1 cellular context compared by ENCODE assay signal in the genomic region with DNA sequence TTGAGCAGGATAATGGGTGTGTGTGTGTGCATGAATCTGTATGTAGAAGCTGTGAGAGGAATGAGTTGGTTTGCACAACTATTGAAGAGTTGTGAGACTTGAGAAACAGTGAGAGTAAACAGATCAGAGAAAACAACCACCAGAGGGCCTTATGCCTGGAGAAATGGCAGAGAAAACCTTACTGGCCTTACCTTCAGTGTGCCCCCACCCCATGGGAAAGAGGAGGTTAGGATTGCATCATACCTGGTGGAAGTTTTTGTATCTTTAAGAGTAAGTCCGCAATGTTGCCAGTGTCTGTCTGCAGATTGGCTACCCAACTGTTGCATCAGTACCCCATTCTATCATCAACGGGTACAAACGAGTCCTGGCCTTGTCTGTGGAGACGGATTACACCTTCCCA.
TF ChIP-seq lines count a peak whose summit lies in the region.

No MANE protein-coding gene starts in this region.

TF ChIP-seq in H1, 55 proteins besides CTCF, POLR2A, EP300 and RAD21 (continued from another document):
- no peak for TF ChIP-seq SRF (IDR thresholded peaks at IDR 0.05; ENCODE audit: low read depth, low read length)
- TF ChIP-seq CHD2 (IDR thresholded peaks at IDR 0.05; ENCODE audit: low read length): no peak
- TF ChIP-seq CBX5 (IDR thresholded peaks at IDR 0.05; ENCODE audit: low read depth, low read length): no peak
- no peak for TF ChIP-seq YY1 (IDR thresholded peaks at IDR 0.05; ENCODE audit: low read depth, low read length)
- TF ChIP-seq SP1 (IDR thresholded peaks at IDR 0.05; ENCODE audit: low read depth, low read length): no peak
- no peak for TF ChIP-seq SP2 (IDR thresholded peaks at IDR 0.05; ENCODE audit: low read length)
- TF ChIP-seq SP4 (IDR thresholded peaks at IDR 0.05; ENCODE audit: low read length): no peak
- TF ChIP-seq RFX5 (IDR thresholded peaks at IDR 0.05; ENCODE audit: borderline replicate concordance, low read depth, low read length): no peak
- peak; percentile 82 for TF ChIP-seq JUND (IDR thresholded peaks at IDR 0.05; ENCODE audit: low read length)
- TF ChIP-seq CEBPB (IDR thresholded peaks at IDR 0.05; ENCODE audit: low read depth, low read length): peak; percentile 99
- TF ChIP-seq CTBP2 (IDR thresholded peaks at IDR 0.05; ENCODE audit: borderline replicate concordance, insufficient read depth, insufficient read length, low read length): no peak
- TF ChIP-seq, protein P1, sequence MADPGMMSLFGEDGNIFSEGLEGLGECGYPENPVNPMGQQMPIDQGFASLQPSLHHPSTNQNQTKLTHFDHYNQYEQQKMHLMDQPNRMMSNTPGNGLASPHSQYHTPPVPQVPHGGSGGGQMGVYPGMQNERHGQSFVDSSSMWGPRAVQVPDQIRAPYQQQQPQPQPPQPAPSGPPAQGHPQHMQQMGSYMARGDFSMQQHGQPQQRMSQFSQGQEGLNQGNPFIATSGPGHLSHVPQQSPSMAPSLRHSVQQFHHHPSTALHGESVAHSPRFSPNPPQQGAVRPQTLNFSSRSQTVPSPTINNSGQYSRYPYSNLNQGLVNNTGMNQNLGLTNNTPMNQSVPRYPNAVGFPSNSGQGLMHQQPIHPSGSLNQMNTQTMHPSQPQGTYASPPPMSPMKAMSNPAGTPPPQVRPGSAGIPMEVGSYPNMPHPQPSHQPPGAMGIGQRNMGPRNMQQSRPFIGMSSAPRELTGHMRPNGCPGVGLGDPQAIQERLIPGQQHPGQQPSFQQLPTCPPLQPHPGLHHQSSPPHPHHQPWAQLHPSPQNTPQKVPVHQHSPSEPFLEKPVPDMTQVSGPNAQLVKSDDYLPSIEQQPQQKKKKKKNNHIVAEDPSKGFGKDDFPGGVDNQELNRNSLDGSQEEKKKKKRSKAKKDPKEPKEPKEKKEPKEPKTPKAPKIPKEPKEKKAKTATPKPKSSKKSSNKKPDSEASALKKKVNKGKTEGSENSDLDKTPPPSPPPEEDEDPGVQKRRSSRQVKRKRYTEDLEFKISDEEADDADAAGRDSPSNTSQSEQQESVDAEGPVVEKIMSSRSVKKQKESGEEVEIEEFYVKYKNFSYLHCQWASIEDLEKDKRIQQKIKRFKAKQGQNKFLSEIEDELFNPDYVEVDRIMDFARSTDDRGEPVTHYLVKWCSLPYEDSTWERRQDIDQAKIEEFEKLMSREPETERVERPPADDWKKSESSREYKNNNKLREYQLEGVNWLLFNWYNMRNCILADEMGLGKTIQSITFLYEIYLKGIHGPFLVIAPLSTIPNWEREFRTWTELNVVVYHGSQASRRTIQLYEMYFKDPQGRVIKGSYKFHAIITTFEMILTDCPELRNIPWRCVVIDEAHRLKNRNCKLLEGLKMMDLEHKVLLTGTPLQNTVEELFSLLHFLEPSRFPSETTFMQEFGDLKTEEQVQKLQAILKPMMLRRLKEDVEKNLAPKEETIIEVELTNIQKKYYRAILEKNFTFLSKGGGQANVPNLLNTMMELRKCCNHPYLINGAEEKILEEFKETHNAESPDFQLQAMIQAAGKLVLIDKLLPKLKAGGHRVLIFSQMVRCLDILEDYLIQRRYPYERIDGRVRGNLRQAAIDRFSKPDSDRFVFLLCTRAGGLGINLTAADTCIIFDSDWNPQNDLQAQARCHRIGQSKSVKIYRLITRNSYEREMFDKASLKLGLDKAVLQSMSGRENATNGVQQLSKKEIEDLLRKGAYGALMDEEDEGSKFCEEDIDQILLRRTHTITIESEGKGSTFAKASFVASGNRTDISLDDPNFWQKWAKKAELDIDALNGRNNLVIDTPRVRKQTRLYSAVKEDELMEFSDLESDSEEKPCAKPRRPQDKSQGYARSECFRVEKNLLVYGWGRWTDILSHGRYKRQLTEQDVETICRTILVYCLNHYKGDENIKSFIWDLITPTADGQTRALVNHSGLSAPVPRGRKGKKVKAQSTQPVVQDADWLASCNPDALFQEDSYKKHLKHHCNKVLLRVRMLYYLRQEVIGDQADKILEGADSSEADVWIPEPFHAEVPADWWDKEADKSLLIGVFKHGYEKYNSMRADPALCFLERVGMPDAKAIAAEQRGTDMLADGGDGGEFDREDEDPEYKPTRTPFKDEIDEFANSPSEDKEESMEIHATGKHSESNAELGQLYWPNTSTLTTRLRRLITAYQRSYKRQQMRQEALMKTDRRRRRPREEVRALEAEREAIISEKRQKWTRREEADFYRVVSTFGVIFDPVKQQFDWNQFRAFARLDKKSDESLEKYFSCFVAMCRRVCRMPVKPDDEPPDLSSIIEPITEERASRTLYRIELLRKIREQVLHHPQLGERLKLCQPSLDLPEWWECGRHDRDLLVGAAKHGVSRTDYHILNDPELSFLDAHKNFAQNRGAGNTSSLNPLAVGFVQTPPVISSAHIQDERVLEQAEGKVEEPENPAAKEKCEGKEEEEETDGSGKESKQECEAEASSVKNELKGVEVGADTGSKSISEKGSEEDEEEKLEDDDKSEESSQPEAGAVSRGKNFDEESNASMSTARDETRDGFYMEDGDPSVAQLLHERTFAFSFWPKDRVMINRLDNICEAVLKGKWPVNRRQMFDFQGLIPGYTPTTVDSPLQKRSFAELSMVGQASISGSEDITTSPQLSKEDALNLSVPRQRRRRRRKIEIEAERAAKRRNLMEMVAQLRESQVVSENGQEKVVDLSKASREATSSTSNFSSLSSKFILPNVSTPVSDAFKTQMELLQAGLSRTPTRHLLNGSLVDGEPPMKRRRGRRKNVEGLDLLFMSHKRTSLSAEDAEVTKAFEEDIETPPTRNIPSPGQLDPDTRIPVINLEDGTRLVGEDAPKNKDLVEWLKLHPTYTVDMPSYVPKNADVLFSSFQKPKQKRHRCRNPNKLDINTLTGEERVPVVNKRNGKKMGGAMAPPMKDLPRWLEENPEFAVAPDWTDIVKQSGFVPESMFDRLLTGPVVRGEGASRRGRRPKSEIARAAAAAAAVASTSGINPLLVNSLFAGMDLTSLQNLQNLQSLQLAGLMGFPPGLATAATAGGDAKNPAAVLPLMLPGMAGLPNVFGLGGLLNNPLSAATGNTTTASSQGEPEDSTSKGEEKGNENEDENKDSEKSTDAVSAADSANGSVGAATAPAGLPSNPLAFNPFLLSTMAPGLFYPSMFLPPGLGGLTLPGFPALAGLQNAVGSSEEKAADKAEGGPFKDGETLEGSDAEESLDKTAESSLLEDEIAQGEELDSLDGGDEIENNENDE (IDR thresholded peaks at IDR 0.05; ENCODE audit: insufficient replicate concordance, low read length): no peak
- TF ChIP-seq BCL11A (IDR thresholded peaks at IDR 0.05; ENCODE audit: low read depth in 2 of 2, low read length in 2 of 2): no peak
- TF ChIP-seq RBBP5 (IDR thresholded peaks at IDR 0.05; ENCODE audit: borderline replicate concordance, low read depth, low read length): no peak
- no peak for TF ChIP-seq BACH1 (IDR thresholded peaks at IDR 0.05; ENCODE audit: low read length)
- no peak for TF ChIP-seq GABPA (IDR thresholded peaks at IDR 0.05; ENCODE audit: borderline replicate concordance, insufficient read depth, low read length)
- TF ChIP-seq, protein P2, sequence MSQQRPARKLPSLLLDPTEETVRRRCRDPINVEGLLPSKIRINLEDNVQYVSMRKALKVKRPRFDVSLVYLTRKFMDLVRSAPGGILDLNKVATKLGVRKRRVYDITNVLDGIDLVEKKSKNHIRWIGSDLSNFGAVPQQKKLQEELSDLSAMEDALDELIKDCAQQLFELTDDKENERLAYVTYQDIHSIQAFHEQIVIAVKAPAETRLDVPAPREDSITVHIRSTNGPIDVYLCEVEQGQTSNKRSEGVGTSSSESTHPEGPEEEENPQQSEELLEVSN (IDR thresholded peaks at IDR 0.05): no peak
- no peak for TF ChIP-seq SAP30 (IDR thresholded peaks at IDR 0.05; ENCODE audit: insufficient read depth, insufficient replicate concordance, low read length)
TF ChIP-seq in H1: peak in this region for 3.
